In genomic region chr16:55055262-55055661, GRCh38 we compare ENCODE assay signal across 19 cellular contexts.
"Had no signal": no experiment of that assay in that cellular context is flagged by ENCODE, and none has a peak within 500 bp of the region (broad histone marks: within the 10 kb centered on the region; RNA-seq: fewer than 3 reads in every experiment).

No MANE protein-coding gene starts in this region.

- FAIRE-seq: islet of Langerhans, pancreas had no signal

- H3K36me3 ChIP-seq: esophagus muscularis mucosa, gastrocnemius medialis, pancreas, tibial artery, upper lobe of left lung, vagina had no signal

- H3K4me3 ChIP-seq: esophagus muscularis mucosa, gastrocnemius medialis, pancreas, smooth muscle cell, tibial artery, upper lobe of left lung, vagina had no signal

- H3K27me3 ChIP-seq: vagina had no signal

- H3K4me2 ChIP-seq: smooth muscle cell had no signal

- DNase-seq: effector memory CD4-positive, alpha-beta T cell; gastrocnemius medialis; glutamatergic neuron; kidney glomerular epithelial cell; naive B cell; occipital lobe; pancreas; right cardiac atrium; stimulated activated CD4-positive, alpha-beta T cell treated with anti-CD3 and anti-CD28 coated beads, Interleukin-4, amount 100 ng/mL, for 1 hour; stimulated activated CD8-positive, alpha-beta memory T cell treated with anti-CD3 and anti-CD28 coated beads, Interleukin-4, amount 100 ng/mL, for 48 hours; upper lobe of left lung had no signal

- H3K9me3 ChIP-seq: gastrocnemius medialis, pancreas, vagina had no signal

- H3K4me1 ChIP-seq: gastrocnemius medialis, pancreas had no signal

- H3K27ac ChIP-seq: epithelial cell of prostate, esophagus muscularis mucosa, gastrocnemius medialis, pancreas, tibial artery, upper lobe of left lung, vagina had no signal

- ATAC-seq: gastrocnemius medialis; left lobe of liver; pancreas; right cardiac atrium; stimulated activated effector memory CD8-positive, alpha-beta T cell treated with anti-CD3 and anti-CD28 coated beads, Interleukin-12 subunit alpha, Interleukin-12 subunit beta, amount 100 ng/mL, for 72 hours had no signal
